ENCODE assay signal across 19 cellular contexts in the genomic region with DNA sequence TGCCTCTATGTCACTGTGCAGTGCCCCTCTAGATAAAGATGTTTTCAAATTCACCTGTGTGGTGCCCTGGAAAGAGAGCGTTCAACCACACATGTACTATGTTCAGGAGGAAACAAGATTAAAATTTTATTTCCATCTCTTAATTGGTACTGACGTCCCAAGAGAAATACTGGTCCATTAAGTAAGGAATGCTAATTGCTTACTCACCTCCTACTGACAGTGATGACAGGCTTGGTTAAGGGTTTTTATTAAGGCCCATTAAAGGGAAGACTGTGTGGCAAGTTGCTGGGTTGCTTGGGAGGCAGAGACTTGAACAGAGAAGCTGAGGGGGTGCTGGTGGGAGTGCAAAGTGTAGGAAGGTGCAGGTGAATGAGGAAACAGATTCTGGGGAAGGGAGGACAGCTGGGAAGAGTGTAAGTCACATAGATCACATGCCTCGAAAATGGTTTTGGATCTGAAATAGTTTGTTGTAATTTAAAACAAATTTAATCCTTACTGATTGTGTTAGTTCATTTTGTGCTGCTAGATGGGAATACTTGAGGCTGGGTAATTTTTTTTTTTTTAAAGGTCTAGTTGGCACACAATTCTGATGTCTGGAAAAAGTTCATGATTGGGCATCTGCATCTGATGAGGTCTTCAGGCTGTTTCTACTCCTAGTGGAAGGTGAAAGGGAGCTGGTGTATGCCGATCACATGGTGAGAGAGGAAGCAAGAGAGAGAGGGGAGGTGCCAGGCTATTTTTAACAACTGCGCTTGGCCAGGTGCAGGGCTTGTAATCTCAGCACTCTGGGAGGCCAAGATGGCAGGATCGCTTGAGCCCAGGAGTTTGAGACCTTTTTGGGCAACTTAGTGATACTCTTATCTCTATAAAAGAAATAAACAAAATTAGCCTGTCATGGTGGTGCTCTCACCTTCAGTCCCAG.
"Had no signal": no experiment of that assay in that cellular context is flagged by ENCODE, and none has a peak within 500 bp of the region (broad histone marks: within the 10 kb centered on the region; RNA-seq: fewer than 3 reads in every experiment).

No MANE protein-coding gene starts in this region.

- FAIRE-seq: kidney, urothelium cell line had no signal

- H3K27ac ChIP-seq: esophagus muscularis mucosa, left lung, tibial artery had no signal

- H3K4me3 ChIP-seq: esophagus muscularis mucosa, left lung, tibial artery had no signal

- H3K36me3 ChIP-seq: esophagus muscularis mucosa, left lung, tibial artery had no signal

- DNase-seq: activated CD4-positive, alpha-beta T cell treated with anti-CD3 and anti-CD28 coated beads, Interleukin-2, amount 10 ng/mL, durations not matched to agents 24 days and 14 days; activated CD4-positive, CD25-positive, alpha-beta regulatory T cell; activated CD8-positive, alpha-beta memory T cell treated with anti-CD3 and anti-CD28 coated beads, Interleukin-2, amount 50 U/mL, for 4 hours; activated CD8-positive, alpha-beta T cell treated with anti-CD3 and anti-CD28 coated beads, Interleukin-2, amount 10 ng/mL, durations not matched to agents 7 days and 5 days; activated gamma-delta T cell treated with Interleukin-2 at 50 U/mL for 16 hours; activated T-cell treated with anti-CD3 and anti-CD28 coated beads, Interleukin-2, amount 50 U/mL, for 72 hours; aorta; cortex of kidney; effector CD4-positive, alpha-beta T cell; hippocampal formation; kidney; left lung; mesenchymal stem cell; natural killer cell; posterior cingulate gyrus; stimulated activated naive B cell treated with anti-CD40 and anti-IgM and Interleukin-4, amounts not matched to agents 10 μg/mL and 1 μg/mL and 100 μg/mL, for 72 hours; tibial artery had no signal

- H3K9me3 ChIP-seq: left lung, tibial artery had no signal

- H3K27me3 ChIP-seq: left lung, tibial artery had no signal

- H3K4me1 ChIP-seq: esophagus muscularis mucosa, left lung, tibial artery had no signal

- ATAC-seq: activated CD8-positive, alpha-beta T cell treated with anti-CD3 and anti-CD28 coated beads, Interleukin-2, amount 10 ng/mL, durations not matched to agents 7 days and 5 days; activated T-cell treated with anti-CD3 and anti-CD28 coated beads, Interleukin-2, amount 50 U/mL, for 72 hours; left lung; natural killer cell; stimulated activated naive B cell treated with anti-CD40 and anti-IgM and Interleukin-4, amounts not matched to agents 10 μg/mL and 1 μg/mL and 100 μg/mL, for 72 hours had no signal
